In the genomic region with DNA sequence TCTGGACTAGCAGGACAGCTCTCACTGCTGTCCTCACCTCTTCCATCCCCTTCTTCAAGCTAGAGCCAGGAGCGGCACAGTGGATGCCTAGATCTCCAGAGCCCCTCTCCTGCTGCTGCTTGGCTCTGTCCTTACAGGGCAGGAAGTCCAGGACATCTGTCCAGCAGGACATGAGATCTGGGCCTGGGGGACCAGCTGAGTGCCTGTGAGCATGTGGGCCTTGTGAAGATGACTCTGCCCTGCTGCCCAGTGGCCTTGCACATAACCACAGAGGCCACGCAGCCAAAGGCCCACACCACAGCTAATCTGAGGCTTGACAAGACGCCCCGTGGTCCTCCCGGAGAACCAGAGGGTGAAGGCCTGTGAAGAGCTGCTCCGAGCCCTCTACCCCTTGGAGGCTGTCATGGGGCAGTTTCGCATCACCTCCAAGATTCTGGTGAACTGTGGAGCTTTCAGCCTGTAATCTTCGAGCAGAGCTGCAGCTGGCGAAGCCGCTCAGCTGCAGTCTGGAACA, we compare ENCODE assay signal across 15 cellular contexts.
DNase-seq lines count a peak whose midpoint lies in the region; ATAC-seq and TF ChIP-seq lines count a peak whose summit lies in the region.
"Had no signal": no experiment of that assay in that cellular context is flagged by ENCODE, and none has a peak within 500 bp of the region (broad histone marks: within the 10 kb centered on the region; RNA-seq: fewer than 3 reads in every experiment).

No MANE protein-coding gene starts in this region.

- TF ChIP-seq CTCF in left ventricle myocardium inferior (IDR thresholded peaks at IDR 0.05; ENCODE audit: borderline replicate concordance) = no peak
- no peak for TF ChIP-seq CTCF in chondrocyte (IDR thresholded peaks at IDR 0.05)
- TF ChIP-seq CTCF in osteocyte (IDR thresholded peaks at IDR 0.05) = no peak
- TF ChIP-seq CTCF in CD14-positive monocyte (IDR thresholded peaks at IDR 0.05) = no peak

- H3K4ac ChIP-seq in mesendoderm (ENCODE audit: low read depth, low read length) = no peak overlapping the region

- no CpG with 5 or more reads among the region's 10 CpGs for WGBS in mesendoderm (ENCODE audit: extremely low coverage, insufficient coverage, low lambda C conversion rate)

- H3K27me3 ChIP-seq in left ventricle myocardium inferior (ENCODE audit: low read depth) (peaks cover 17% of the 10 kb centered on the region), mesendoderm (ENCODE audit: insufficient read depth, low read length, poor library complexity) (no peaks in the 10 kb centered on the region)
- H3K27me3 ChIP-seq: BLaER1 treated with 17β-estradiol and CSF1 and Interleukin-3, amounts not matched to agents 10 nM and 100 nM had no signal

- H4K8ac ChIP-seq in mesendoderm (ENCODE audit: low read depth, low read length) = no peak overlapping the region

- H3K79me2 ChIP-seq in mesendoderm (ENCODE audit: control insufficient read depth, insufficient read depth, low read length) = no peaks in the 10 kb centered on the region

- no peak overlapping the region for H2BK15ac ChIP-seq in mesendoderm (replicated peaks; ENCODE audit: low read depth)

- H3K27ac ChIP-seq in left ventricle myocardium inferior (replicated peaks) (no peak overlapping the region), mesendoderm (ENCODE audit: low read depth, low read length) (no peak overlapping the region)
- H3K27ac ChIP-seq: BLaER1 treated with 17β-estradiol and CSF1 and Interleukin-3, amounts not matched to agents 10 nM and 100 nM had no signal

- H3K4me2 ChIP-seq in mesendoderm (ENCODE audit: low read length) = no peak overlapping the region
- H3K4me2 ChIP-seq: BLaER1 treated with 17β-estradiol and CSF1 and Interleukin-3, amounts not matched to agents 10 nM and 100 nM; GM23338 had no signal

- DNase-seq in Right ventricle myocardium superior (peak; percentile 20), left ventricle myocardium inferior (no peak), chondrocyte (ENCODE audit: low spot score) (peak; percentile 76), mesendoderm (no peak), osteocyte (ENCODE audit: extremely low spot score, unreplicated experiment) (peak; percentile 79), CD14-positive monocyte (ENCODE audit: low spot score) (no peak)
- DNase-seq: Caco-2; CD4-positive, CD25-positive, alpha-beta regulatory T cell; HFFc6 had no signal

- no peaks in the 10 kb centered on the region for H3K4me1 ChIP-seq in left ventricle myocardium inferior
- no peaks in the 10 kb centered on the region for H3K4me1 ChIP-seq in mesendoderm (ENCODE audit: control insufficient read depth, low read depth, low read length)
- H3K4me1 ChIP-seq: Caco-2 had no signal

- H2BK120ac ChIP-seq in mesendoderm (ENCODE audit: low read depth, low read length) = no peak overlapping the region

- peak overlapping the region; percentile 24 for H2AK5ac ChIP-seq in mesendoderm (ENCODE audit: low read length)

- intact Hi-C loops in Right ventricle myocardium superior (cut with DNase I) (no loop called here), left ventricle myocardium inferior (cut with micrococcal nuclease) (no loop called here), CD14-positive monocyte (cut with micrococcal nuclease) (no loop called here)

- H3K36me3 ChIP-seq in left ventricle myocardium inferior (no peaks in the 10 kb centered on the region), mesendoderm (ENCODE audit: control insufficient read depth, insufficient read depth, low read length) (no peaks in the 10 kb centered on the region)
- H3K36me3 ChIP-seq: BLaER1 treated with 17β-estradiol and CSF1 and Interleukin-3, amounts not matched to agents 10 nM and 100 nM had no signal

- no peak overlapping the region for H3K56ac ChIP-seq in mesendoderm (ENCODE audit: low read length)

- H3K79me1 ChIP-seq in mesendoderm (ENCODE audit: low read length) = no peaks in the 10 kb centered on the region

- H3K4me3 ChIP-seq in left ventricle myocardium inferior (no peak overlapping the region), mesendoderm (ENCODE audit: low read length) (no peak overlapping the region)
- H3K4me3 ChIP-seq: BLaER1 treated with 17β-estradiol and CSF1 and Interleukin-3, amounts not matched to agents 10 nM and 100 nM; GM23338 had no signal

- H3K36me3 Mint-ChIP-seq in chondrocyte (ENCODE audit: low read depth) = no peaks in the 10 kb centered on the region
- no peaks in the 10 kb centered on the region for H3K36me3 Mint-ChIP-seq in osteocyte (ENCODE audit: unreplicated experiment)
- no peaks in the 10 kb centered on the region for H3K36me3 Mint-ChIP-seq in CD14-positive monocyte
- H3K36me3 Mint-ChIP-seq: CD4-positive, CD25-positive, alpha-beta regulatory T cell; IgD-negative memory B cell had no signal

- H3K18ac ChIP-seq in mesendoderm (ENCODE audit: low read length) = no peak overlapping the region

- H3K27ac Mint-ChIP-seq in chondrocyte (ENCODE audit: unreplicated experiment) = no peak overlapping the region
- no peak overlapping the region for H3K27ac Mint-ChIP-seq in osteocyte (ENCODE audit: unreplicated experiment)
- no peak overlapping the region for H3K27ac Mint-ChIP-seq in CD14-positive monocyte
- H3K27ac Mint-ChIP-seq: B cell; CD4-positive, CD25-positive, alpha-beta regulatory T cell; GM23338; HFFc6; IgD-negative memory B cell had no signal

- no peak overlapping the region for H3K9ac ChIP-seq in mesendoderm (ENCODE audit: low read length)
- H3K9ac ChIP-seq: BLaER1 treated with 17β-estradiol and CSF1 and Interleukin-3, amounts not matched to agents 10 nM and 100 nM had no signal

- H3K9me3 Mint-ChIP-seq in chondrocyte (ENCODE audit: low read depth) = peaks cover 2% of the 10 kb centered on the region
- H3K9me3 Mint-ChIP-seq in osteocyte (ENCODE audit: unreplicated experiment) = no peaks in the 10 kb centered on the region
- H3K9me3 Mint-ChIP-seq in CD14-positive monocyte = peaks cover 0 to 6% (median 3%) of the 10 kb centered on the region in 7 donors

- H3K23ac ChIP-seq in mesendoderm (ENCODE audit: low read length) = no peak overlapping the region

- no peaks in the 10 kb centered on the region for H3K9me3 ChIP-seq in left ventricle myocardium inferior (replicated peaks)
- H3K9me3 ChIP-seq: BLaER1 treated with 17β-estradiol and CSF1 and Interleukin-3, amounts not matched to agents 10 nM and 100 nM; Caco-2 had no signal

- H2BK5ac ChIP-seq in mesendoderm (ENCODE audit: low read length) = no peak overlapping the region

- H3K27me3 Mint-ChIP-seq in chondrocyte (ENCODE audit: low read depth) (peaks cover 27% of the 10 kb centered on the region), osteocyte (ENCODE audit: unreplicated experiment) (peaks cover 4% of the 10 kb centered on the region), CD14-positive monocyte (ENCODE audit: low read depth in 3 of 3) (peaks cover 4 to 8% (median 8%) of the 10 kb centered on the region in 3 donors)

- H3K4me1 Mint-ChIP-seq in chondrocyte (ENCODE audit: low read depth) (no peaks in the 10 kb centered on the region), osteocyte (ENCODE audit: unreplicated experiment) (no peaks in the 10 kb centered on the region), CD14-positive monocyte (no peaks in the 10 kb centered on the region)
- H3K4me1 Mint-ChIP-seq: B cell; CD4-positive, CD25-positive, alpha-beta regulatory T cell; IgD-negative memory B cell had no signal

- no peak overlapping the region for H3K4me3 Mint-ChIP-seq in chondrocyte (ENCODE audit: unreplicated experiment)
- H3K4me3 Mint-ChIP-seq in osteocyte (ENCODE audit: unreplicated experiment) = no peak overlapping the region
- H3K4me3 Mint-ChIP-seq in CD14-positive monocyte = no peak overlapping the region
- H3K4me3 Mint-ChIP-seq: B cell; CD4-positive, CD25-positive, alpha-beta regulatory T cell; GM23338; HFFc6; IgD-negative memory B cell had no signal

- H4K5ac ChIP-seq in mesendoderm (ENCODE audit: low read length) = no peak overlapping the region

- ATAC-seq in Right ventricle myocardium superior (ENCODE audit: poor library complexity) = no peak
- no peak for ATAC-seq in GM19467 (IDR thresholded peaks at IDR 0.05; ENCODE audit: unreplicated experiment)
- ATAC-seq: GM23338, HCT116 had no signal

Comparison
In these comparisons a context has a peak if more than half of its experiments do, and no peak if none do; other contexts are left out.
1. DNase-seq: peak in Right ventricle myocardium superior (single experiment), chondrocyte (single experiment) and osteocyte (single experiment); none in left ventricle myocardium inferior (single experiment), mesendoderm (single experiment) and CD14-positive monocyte (single experiment).